In genomic region chr4:186021461-186022167, GRCh38 we compare ENCODE assay signal across 8 cellular contexts. TPM values are rescaled to one million over a fixed set of nuclear protein-coding genes. Genes with fewer than 3 reads are reported as not detected.
A peak's percentile ranks its signal among the peaks of the same experiment; 100 is the strongest.
DNase-seq lines count a peak whose midpoint lies in the region; ATAC-seq and TF ChIP-seq lines count a peak whose summit lies in the region.

No MANE protein-coding gene starts in this region.

- H3K4me3 ChIP-seq in HL-60 (replicated peaks; ENCODE audit: insufficient read depth, low read length), result no peak overlapping the region
- no peak overlapping the region for H3K4me3 ChIP-seq in right cardiac atrium (ENCODE audit: low read length)
- peak overlapping the region; percentile 29 to 58 (median 39) for H3K4me3 ChIP-seq in skeletal muscle tissue (ENCODE audit: low read length in 3 of 3)

- H3K9ac ChIP-seq in skeletal muscle tissue (ENCODE audit: low read depth in 1 of 3, low read length in 3 of 3), result peak overlapping the region in 1 of 3 donors; percentile 3

- DNase-seq in AG08395 (ENCODE audit: low spot score) (peak; percentile 63), HL-60 (ENCODE audit: low read depth in 1 of 2, low spot score in 1 of 2) (no peak), amygdala (lab: John Stamatoyannopoulos, UW) (peak in 36 of 56 donors; percentile 4 to 57 (median 20)), right cardiac atrium (peak in 2 of 3 donors; percentile 31 to 63), activated T-cell treated with anti-CD3 and anti-CD28 coated beads for 4 hours (no peak), NCI-H1048 (lab: John Stamatoyannopoulos, UW) (no peak)
- DNase-seq in activated CD4-positive, alpha-beta T cell treated with anti-CD3 and anti-CD28 coated beads for 48 hours, result no peak

- H3K27ac ChIP-seq in HL-60 (replicated peaks), result no peak overlapping the region
- peak overlapping the region; percentile 36 for H3K27ac ChIP-seq in right cardiac atrium (ENCODE audit: low read length)
- no peak overlapping the region for H3K27ac ChIP-seq in skeletal muscle tissue (ENCODE audit: low read depth, low read length)

- 8% methylated on average over 11 of the region's 11 CpGs for WGBS in right cardiac atrium

- H3K4me1 ChIP-seq in right cardiac atrium (ENCODE audit: control insufficient read depth, insufficient read depth, low read length) (no peaks in the 10 kb centered on the region), skeletal muscle tissue (ENCODE audit: control insufficient read depth in 3 of 3, insufficient read depth in 3 of 3, low read length in 3 of 3) (peaks cover 0 to 5% (median 5%) of the 10 kb centered on the region in 3 donors)

- no peaks in the 10 kb centered on the region for H3K9me3 ChIP-seq in right cardiac atrium (ENCODE audit: control insufficient read depth, low read length)
- H3K9me3 ChIP-seq in skeletal muscle tissue (ENCODE audit: control insufficient read depth in 3 of 3, low read length in 3 of 3), result peaks cover 0 to 2% (median 0%) of the 10 kb centered on the region in 3 donors

- H3K36me3 ChIP-seq in skeletal muscle tissue (ENCODE audit: control insufficient read depth in 3 of 3, insufficient read depth in 3 of 3, low read length in 3 of 3), result no peaks in the 10 kb centered on the region

- TF ChIP-seq CTCF in HL-60 (IDR thresholded peaks at IDR 0.05; ENCODE audit: insufficient read depth, low read length), result peak; percentile 10

- intact Hi-C loops in right cardiac atrium (cut with DNase I), result loop anchor here in 3 of 4 donors (5.0 to 10.0 kb wide), 4 partner anchors 177 to 379 kb away; no protein-coding TSS in a partner anchor

- no peaks in the 10 kb centered on the region for H3K27me3 ChIP-seq in HL-60 (ENCODE audit: insufficient read depth, poor library complexity, severe bottlenecking)
- no peaks in the 10 kb centered on the region for H3K27me3 ChIP-seq in right cardiac atrium (ENCODE audit: control insufficient read depth, insufficient read depth)
- no peaks in the 10 kb centered on the region for H3K27me3 ChIP-seq in skeletal muscle tissue (ENCODE audit: control insufficient read depth in 3 of 3, insufficient read depth in 3 of 3, low read length in 3 of 3)

- ATAC-seq in right cardiac atrium, result peak; percentile 73 to 80

RNA-seq across cellular contexts. Expression of gene TLR3, which starts 47.3 kb away (rescaled TPM):
- total RNA-seq in right cardiac atrium (1 to 10 TPM; 4.9 to 8.2 (median 7.3) TPM), skeletal muscle tissue (1.0 TPM)
- polyA plus RNA-seq in right cardiac atrium, result 1.6 TPM

Comparison
In these comparisons a context has a peak if more than half of its experiments do, and no peak if none do; other contexts are left out.
1. DNase-seq: peak in AG08395 (single experiment), amygdala (36 of 56) and right cardiac atrium (2 of 3); none in HL-60 (0 of 2), activated CD4-positive, alpha-beta T cell treated with anti-CD3 and anti-CD28 coated beads for 48 hours (single experiment), activated T-cell treated with anti-CD3 and anti-CD28 coated beads for 4 hours (single experiment) and NCI-H1048 (single experiment).
2. H3K4me3 ChIP-seq: peak in skeletal muscle tissue (3 of 3); none in HL-60 (single experiment) and right cardiac atrium (single experiment).